ENCODE assay signal across 1 cellular context in genomic region chr14:105326891-105327694, GRCh38.
TF ChIP-seq lines count a peak whose summit lies in the region.

No MANE protein-coding gene starts in this region.

TF ChIP-seq in HEK293, 187 proteins besides CTCF, POLR2A, EP300 and RAD21 (continued from another document):
- peak; percentile 60 for TF ChIP-seq GLIS1 (tag by site-specific recombination; IDR thresholded peaks at IDR 0.05)
TF ChIP-seq in HEK293: peak in this region for 5.
